15 cellular contexts compared by ENCODE assay signal in genomic region chr6:48426636-48427035, GRCh38.
DNase-seq lines count a peak whose midpoint lies in the region; ATAC-seq, FAIRE-seq and TF ChIP-seq lines count a peak whose summit lies in the region.
"Had no signal": no experiment of that assay in that cellular context is flagged by ENCODE, and none has a peak within 500 bp of the region (broad histone marks: within the 10 kb centered on the region; RNA-seq: fewer than 3 reads in every experiment).

No MANE protein-coding gene starts in this region.

- peak; percentile 64 for DNase-seq in BJ (ENCODE audit: low read depth)
- peak; percentile 51 for DNase-seq in MV-4-11 (lab: John Stamatoyannopoulos, UW)
- peak; percentile 81 for DNase-seq in bronchial epithelial cell (ENCODE audit: low read depth)
- peak; percentile 71 for DNase-seq in kidney tubule cell (ENCODE audit: low spot score)
- DNase-seq in T-helper 2 cell, result no peak
- DNase-seq in Right ventricle myocardium superior, result no peak
- no peak for DNase-seq in NOMO-1 treated with dmso at 0.1 percent for 144 hours (lab: John Stamatoyannopoulos, UW; ENCODE audit: unreplicated experiment)
- DNase-seq: activated CD4-positive, alpha-beta T cell treated with anti-CD3 and anti-CD28 coated beads for 36 hours; CD4-positive, CD25-positive, alpha-beta regulatory T cell; effector CD8-positive, alpha-beta T cell; MM.1S; NCI-H2171 treated with DMSO at 0.1 percent for 48 hours had no signal

- intact Hi-C loops in Right ventricle myocardium superior (cut with DNase I), result no loop called here

- TF ChIP-seq CTCF in BJ (IDR thresholded peaks at IDR 0.05; ENCODE audit: insufficient read depth, low read depth, low read length) (no peak), bronchial epithelial cell (IDR thresholded peaks at IDR 0.05; ENCODE audit: insufficient read depth, low read length, severe bottlenecking) (no peak)

- H3K27me3 ChIP-seq in BJ (ENCODE audit: control insufficient read depth, insufficient read depth, low read length) (no peaks in the 10 kb centered on the region), bronchial epithelial cell (ENCODE audit: control insufficient read depth, insufficient read depth, low read length) (no peaks in the 10 kb centered on the region)

- H3K4me3 ChIP-seq in BJ (ENCODE audit: low read depth, low read length) (no peak overlapping the region), bronchial epithelial cell (ENCODE audit: low read depth, low read length) (no peak overlapping the region)

- POLR2A ChIA-PET in BJ (lab: Charles Lee), result no interaction called here

- no peaks in the 10 kb centered on the region for H3K36me3 ChIP-seq in BJ (ENCODE audit: control insufficient read depth, insufficient read depth, low read length)
- no peaks in the 10 kb centered on the region for H3K36me3 ChIP-seq in bronchial epithelial cell (ENCODE audit: control insufficient read depth, insufficient read depth, low read length)

- CTCF ChIA-PET in BJ (lab: Yijun Ruan, JAX), result no interaction called here

- FAIRE-seq in bronchial epithelial cell (lab: Jason Lieb, UNC), result no peak
- FAIRE-seq: GM19239 had no signal

- ATAC-seq in Right ventricle myocardium superior (ENCODE audit: poor library complexity), result no peak
- ATAC-seq in HG03378 (IDR thresholded peaks at IDR 0.05; ENCODE audit: unreplicated experiment), result no peak
- ATAC-seq: activated CD4-positive, alpha-beta T cell treated with anti-CD3 and anti-CD28 coated beads for 36 hours; sciatic nerve had no signal

Comparison
In these comparisons a context has a peak if more than half of its experiments do, and no peak if none do; other contexts are left out.
1. DNase-seq: peak in BJ (single experiment), MV-4-11 (single experiment), bronchial epithelial cell (single experiment) and kidney tubule cell (single experiment); none in T-helper 2 cell (0 of 5), Right ventricle myocardium superior (single experiment) and NOMO-1 treated with dmso at 0.1 percent for 144 hours (single experiment).